In the genomic region with DNA sequence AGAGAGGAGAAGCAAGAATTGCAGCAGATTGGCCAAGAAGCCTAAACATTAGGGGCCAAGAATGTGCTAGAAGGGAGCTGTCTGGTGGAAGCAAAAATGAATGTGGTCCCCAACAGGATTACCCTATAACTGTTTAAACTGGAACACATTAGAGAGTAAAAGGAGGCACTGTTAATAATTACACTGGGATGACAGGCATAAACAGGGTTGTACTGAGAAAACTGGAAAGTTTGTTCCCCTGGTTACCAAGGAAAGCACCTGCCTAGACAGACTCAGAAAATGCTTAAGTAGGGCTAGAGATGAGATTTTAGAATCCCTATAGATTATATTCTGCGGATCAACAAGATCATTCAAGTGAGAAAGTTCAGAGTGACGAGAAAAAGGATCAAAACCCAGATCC, we compare ENCODE assay signal across 24 cellular contexts.
DNase-seq lines count a peak whose midpoint lies in the region; ATAC-seq, FAIRE-seq and TF ChIP-seq lines count a peak whose summit lies in the region.
"Had no signal": no experiment of that assay in that cellular context is flagged by ENCODE, and none has a peak within 500 bp of the region (broad histone marks: within the 10 kb centered on the region; RNA-seq: fewer than 3 reads in every experiment).

No MANE protein-coding gene starts in this region.

- H3K27ac ChIP-seq in kidney (ENCODE audit: low read depth in 2 of 2, low read length in 2 of 2) (peak overlapping the region; percentile 66 to 74), RWPE1 (no peak overlapping the region)
- H3K27ac ChIP-seq: SJCRH30, suprapubic skin had no signal

- peaks cover 15 to 31% of the 10 kb centered on the region in 2 donors for H3K4me1 ChIP-seq in kidney (ENCODE audit: control insufficient read depth in 1 of 2, insufficient read depth in 1 of 2, low read depth in 1 of 2, low read length in 2 of 2)
- H3K4me1 ChIP-seq: SJCRH30 had no signal

- CTCF ChIA-PET in RWPE1 (lab: Yijun Ruan, JAX): interaction anchor here (0.6 kb wide), 2 partner anchors 50 to 56 kb away, joined by 3 to 6 read pairs; no protein-coding TSS in a partner anchor

- ATAC-seq in GM19463 (IDR thresholded peaks at IDR 0.05; ENCODE audit: unreplicated experiment) (peak; percentile 55), HG03175 (IDR thresholded peaks at IDR 0.05; ENCODE audit: unreplicated experiment) (peak; percentile 30), GM21786 (IDR thresholded peaks at IDR 0.05; ENCODE audit: unreplicated experiment) (no peak)
- ATAC-seq: natural killer cell, Panc1, WTC11 had no signal

- POLR2A ChIA-PET in RWPE1 (lab: Yijun Ruan, JAX; ENCODE audit: low non-redundant PET): no interaction called here

- H3K9me3 ChIP-seq in kidney (ENCODE audit: control insufficient read depth in 1 of 2, low read length in 2 of 2): no peaks in the 10 kb centered on the region
- H3K9me3 ChIP-seq: SJCRH30, suprapubic skin had no signal

- peak; percentile 46 for DNase-seq in Caki2 (ENCODE audit: low read depth)
- no peak for DNase-seq in kidney
- no peak for DNase-seq in NOMO-1 (lab: John Stamatoyannopoulos, UW; ENCODE audit: unreplicated experiment in 2 of 2)
- no peak for DNase-seq in RWPE1 (ENCODE audit: low spot score)
- DNase-seq in Kasumi-1 (lab: John Stamatoyannopoulos, UW): no peak
- DNase-seq: activated CD4-positive, alpha-beta T cell treated with anti-CD3 and anti-CD28 coated beads, Interleukin-2, amount 50 U/mL, for 48 hours; activated naive CD4-positive, alpha-beta T cell treated with anti-CD3 and anti-CD28 coated beads for 36 hours; CD4-positive, CD25-positive, alpha-beta regulatory T cell; cerebellar nuclear complex; glutamatergic neuron; natural killer cell; NCI-H2029; NCI-H526 treated with DMSO at 0.1 percent for 48 hours; SJCRH30; stimulated activated naive CD4-positive, alpha-beta T cell had no signal

- H3K4me3 ChIP-seq in kidney (ENCODE audit: low read length in 2 of 2): peak overlapping the region in 1 of 2 donors; percentile 22
- H3K4me3 ChIP-seq: lung, SJCRH30, suprapubic skin had no signal

- intact Hi-C loops in kidney (cut with DNase I): no loop called here

- TF ChIP-seq CTCF in kidney (IDR thresholded peaks at IDR 0.05; ENCODE audit: borderline replicate concordance, extremely low read depth, insufficient read depth) (no peak), RWPE1 (conservative IDR thresholded peaks at IDR 0.05; ENCODE audit: low read depth) (no peak)

- no peak overlapping the region for H3K9ac ChIP-seq in kidney (ENCODE audit: low read length in 2 of 2)

- in situ Hi-C loops in Caki2 (cut with HindIII; ENCODE audit: low pct_unique_long_range_greater_than_20kb, low sequenced_read_pairs): no loop called here

- no peaks in the 10 kb centered on the region for H3K36me3 ChIP-seq in kidney (ENCODE audit: control insufficient read depth in 1 of 2, insufficient read depth in 2 of 2, low read length in 2 of 2)
- H3K36me3 ChIP-seq: SJCRH30, suprapubic skin had no signal

- FAIRE-seq in kidney (lab: Jason Lieb, UNC): no peak
- FAIRE-seq: keratinocyte, urothelium cell line had no signal
